ENCODE assay signal across 16 cellular contexts in the genomic region with DNA sequence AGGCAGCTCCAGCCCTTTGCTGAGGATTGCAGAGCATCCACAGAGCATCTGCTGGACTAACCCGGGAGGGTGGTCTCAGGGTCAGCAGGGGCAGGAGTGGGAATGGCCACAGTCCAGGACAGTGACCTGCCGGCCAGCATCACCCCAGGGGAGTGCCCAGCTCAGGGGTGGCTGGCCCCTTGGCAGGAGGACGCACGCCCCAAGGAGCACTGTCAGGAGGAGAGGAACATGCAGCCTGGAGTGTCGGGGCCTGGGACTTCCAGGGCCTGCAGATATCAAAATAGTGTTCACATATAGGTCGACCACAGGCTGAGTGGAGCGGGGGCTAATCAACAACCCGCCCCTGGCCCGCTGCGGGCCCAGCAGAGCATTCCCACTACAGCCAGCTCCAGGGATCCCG. TPM values are rescaled to one million over a fixed set of nuclear protein-coding genes. Genes with fewer than 3 reads are reported as not detected.
A peak's percentile ranks its signal among the peaks of the same experiment; 100 is the strongest.
DNase-seq lines count a peak whose midpoint lies in the region; ATAC-seq and TF ChIP-seq lines count a peak whose summit lies in the region.
"Had no signal": no experiment of that assay in that cellular context is flagged by ENCODE, and none has a peak within 500 bp of the region (broad histone marks: within the 10 kb centered on the region; RNA-seq: fewer than 3 reads in every experiment).

No MANE protein-coding gene starts in this region.

- ATAC-seq in SK-N-SH treated with all-trans-retinoic acid at 6 μM for 48 hours (no peak), IMR-90 (ENCODE audit: low read depth) (no peak)
- ATAC-seq: HepG2 had no signal

- H3K9me3 ChIP-seq in SK-N-SH (no peaks in the 10 kb centered on the region), IMR-90 (ENCODE audit: control insufficient read depth, insufficient read depth, low read length) (no peaks in the 10 kb centered on the region), SK-N-MC (ENCODE audit: low read depth, low read length) (no peaks in the 10 kb centered on the region), skeletal muscle satellite cell (replicated peaks; ENCODE audit: low read length) (no peaks in the 10 kb centered on the region)

- H3K4me3 ChIP-seq in SK-N-SH (ENCODE audit: low read depth in 2 of 2, low read length in 1 of 2) (no peak overlapping the region), IMR-90 (ENCODE audit: insufficient read depth, low read depth, low read length) (no peak overlapping the region), SK-N-MC (peak overlapping the region; percentile 67), skeletal muscle satellite cell (ENCODE audit: low read length) (no peak overlapping the region)
- H3K4me3 ChIP-seq: GM12878, GM23338 had no signal

- no peak for DNase-seq in SK-N-SH
- DNase-seq in IMR-90: no peak
- DNase-seq in SK-N-MC (ENCODE audit: low read depth, low spot score): no peak
- DNase-seq in SW 1271 (lab: John Stamatoyannopoulos, UW): no peak
- DNase-seq in GF-D8 (lab: John Stamatoyannopoulos, UW): no peak
- DNase-seq in UCSD-AML1 (lab: John Stamatoyannopoulos, UW; ENCODE audit: unreplicated experiment): no peak
- DNase-seq: AML-193, COR-L47, DMS153, H7 had no signal

- no TSS peak for BruUV-seq in IMR-90 (replicated peaks; lab: Mats Ljungman, UMichigan)

- no peaks in the 10 kb centered on the region for H3K79me2 ChIP-seq in SK-N-SH (ENCODE audit: insufficient read depth)

- no peak overlapping the region for H4K5ac ChIP-seq in IMR-90 (ENCODE audit: low read depth, low read length)

- no peaks in the 10 kb centered on the region; a peak in 1 of 4 replicates for H3K79me1 ChIP-seq in IMR-90 (ENCODE audit: low read depth in 1 of 2, low read length in 2 of 2)

- H3K9ac ChIP-seq in SK-N-SH: no peak overlapping the region
- H3K9ac ChIP-seq in IMR-90 (ENCODE audit: low read depth, low read length): no peak overlapping the region
- H3K9ac ChIP-seq in SK-N-MC (ENCODE audit: insufficient read length): no peak overlapping the region
- no peak overlapping the region for H3K9ac ChIP-seq in skeletal muscle satellite cell (ENCODE audit: low read depth, low read length)

- no peak overlapping the region for H3K23ac ChIP-seq in IMR-90 (ENCODE audit: low read depth, low read length)

- H3K9me1 ChIP-seq in IMR-90 (ENCODE audit: insufficient read depth, low read length): peaks cover 3% of the 10 kb centered on the region

- peaks cover 14% of the 10 kb centered on the region for H3F3A ChIP-seq in SK-N-SH (replicated peaks; ENCODE audit: insufficient read depth)

- 0 out of 2 replicates have a peak, but pooled peaks cover 7% of the 10 kb centered on the region for H4K20me1 ChIP-seq in SK-N-SH (ENCODE audit: insufficient read depth)
- H4K20me1 ChIP-seq in IMR-90 (ENCODE audit: insufficient read depth, low read length): peaks cover 4% of the 10 kb centered on the region

- H3K9me2 ChIP-seq in SK-N-SH: no peaks in the 10 kb centered on the region

- peaks cover 4 to 7% of the 10 kb centered on the region in 2 experiments; a peak in 2 of 4 replicates for H3K4me1 ChIP-seq in SK-N-SH (ENCODE audit: control insufficient read depth in 1 of 2, insufficient read depth in 2 of 2, low read depth in 1 of 2, low read length in 1 of 2)
- peaks cover 2% of the 10 kb centered on the region; the same call in 1 of the 2 replicates for H3K4me1 ChIP-seq in IMR-90 (ENCODE audit: control insufficient read depth, insufficient read depth, low read length)
- H3K4me1 ChIP-seq in skeletal muscle satellite cell (ENCODE audit: control insufficient read depth, insufficient read depth, low read length): peaks cover 6% of the 10 kb centered on the region

- no peak overlapping the region for H3K14ac ChIP-seq in IMR-90 (replicated peaks; ENCODE audit: low read depth, low read length)

- TF ChIP-seq EP300 in SK-N-SH (IDR thresholded peaks at IDR 0.05; ENCODE audit: borderline replicate concordance in 1 of 2, low read depth in 1 of 2, low read length in 1 of 2): no peak

- H4K8ac ChIP-seq in IMR-90 (ENCODE audit: low read depth in 2 of 2, low read length in 2 of 2): no peak overlapping the region

- H2AFZ ChIP-seq in SK-N-SH (ENCODE audit: low read depth) (no peak overlapping the region), IMR-90 (replicated peaks; ENCODE audit: low read length, poor library complexity) (peak overlapping the region; percentile 21)
- H2AFZ ChIP-seq: GM23338 had no signal

- 77% methylated on average over 5 of the region's 11 CpGs for WGBS in SK-N-SH (ENCODE audit: low lambda C conversion rate)
- WGBS in IMR-90 (ENCODE audit: extremely low coverage in 2 of 2, insufficient read length in 1 of 2), 2 experiments: 89% methylated on average over 10 of the region's 11 CpGs; no CpG with 5 or more reads in 1 of the 2 experiments

- in situ Hi-C loops in IMR-90 (cut with MboI; ENCODE audit: low sequenced_read_pairs): no loop called here

- intact Hi-C loops in IMR-90 (cut with micrococcal nuclease): no loop called here

- TF ChIP-seq RAD21 in SK-N-SH (IDR thresholded peaks at IDR 0.05; ENCODE audit: low read length): no peak
- TF ChIP-seq RAD21 in IMR-90 (IDR thresholded peaks at IDR 0.05; ENCODE audit: low read length): no peak

- H3K4ac ChIP-seq in IMR-90 (ENCODE audit: low read depth, low read length): no peak overlapping the region

- H3K27me3 ChIP-seq in SK-N-SH (ENCODE audit: insufficient read depth): no peaks in the 10 kb centered on the region
- H3K27me3 ChIP-seq in IMR-90 (ENCODE audit: control insufficient read depth, insufficient read depth, low read length): no peaks in the 10 kb centered on the region
- H3K27me3 ChIP-seq in skeletal muscle satellite cell (ENCODE audit: control insufficient read depth, insufficient read depth, low read length): no peaks in the 10 kb centered on the region

- no peak overlapping the region for H2BK15ac ChIP-seq in IMR-90 (ENCODE audit: low read depth, low read length)

- H3K27ac ChIP-seq in SK-N-SH (ENCODE audit: low read depth in 2 of 2, low read length in 1 of 2) (no peak overlapping the region), IMR-90 (ENCODE audit: insufficient read depth, low read length) (no peak overlapping the region), SK-N-MC (no peak overlapping the region)
- H3K27ac ChIP-seq: 22Rv1 had no signal

- H3K36me3 ChIP-seq in SK-N-SH (replicated peaks in 1 of 2; ENCODE audit: control insufficient read depth in 1 of 2, insufficient read depth in 2 of 2, low read length in 1 of 2): peaks cover 0 to 11% of the 10 kb centered on the region in 2 experiments
- H3K36me3 ChIP-seq in IMR-90 (ENCODE audit: control insufficient read depth, insufficient read depth, low read length): peaks cover 20% of the 10 kb centered on the region
- no peaks in the 10 kb centered on the region for H3K36me3 ChIP-seq in SK-N-MC (ENCODE audit: insufficient read depth, low read length)
- H3K36me3 ChIP-seq in skeletal muscle satellite cell (ENCODE audit: insufficient read depth, low read length): peaks cover 10% of the 10 kb centered on the region

- no peak overlapping the region for H2BK5ac ChIP-seq in IMR-90 (ENCODE audit: low read depth, low read length, poor library complexity, severe bottlenecking)

- H2AK9ac ChIP-seq in IMR-90 (replicated peaks; ENCODE audit: low read depth, low read length, poor library complexity): no peak overlapping the region

- H4K91ac ChIP-seq in IMR-90 (ENCODE audit: insufficient read depth, low read depth, low read length): no peak overlapping the region

- H2BK120ac ChIP-seq in IMR-90 (ENCODE audit: low read depth, low read length): no peak overlapping the region

- H3K18ac ChIP-seq in IMR-90 (ENCODE audit: low read depth, low read length): no peak overlapping the region

- dilution Hi-C loops in IMR-90 (cut with HindIII; ENCODE audit: low sequenced_read_pairs, unreplicated experiment): no loop called here

- no peak for TF ChIP-seq POLR2A in IMR-90 (IDR thresholded peaks at IDR 0.05; ENCODE audit: low read depth, low read length)

- H3K56ac ChIP-seq in IMR-90 (ENCODE audit: extremely low read depth, insufficient read depth, low read length): no peak overlapping the region

- POLR2A ChIA-PET in SK-N-SH (lab: Yijun Ruan, JAX) (no interaction called here), IMR-90 (lab: Charles Lee; ENCODE audit: unreplicated experiment) (interaction anchor here (0.6 kb wide), 1 partner anchor 24 kb away, joined by 3 read pairs; no protein-coding TSS in a partner anchor)

- H3K4me2 ChIP-seq in SK-N-SH (peak overlapping the region; percentile 47; the same call in 1 of the 2 replicates), IMR-90 (ENCODE audit: low read depth, low read length) (no peak overlapping the region), skeletal muscle satellite cell (ENCODE audit: low read length) (peak overlapping the region; percentile 66)
- H3K4me2 ChIP-seq: GM23338 had no signal

- CTCF ChIA-PET in SK-N-SH (lab: Yijun Ruan, JAX) (interaction anchor here (0.7 to 9.5 kb wide), 7 partner anchors 13 to 544 kb away, joined by 3 to 135 read pairs (median 4); partner anchors contain the start of gene TEDC1), IMR-90 (lab: Yijun Ruan, JAX) (no interaction called here)

- H2AK5ac ChIP-seq in IMR-90 (ENCODE audit: low read depth, low read length): no peak overlapping the region

- TF ChIP-seq CTCF in SK-N-SH (IDR thresholded peaks at IDR 0.05) (no peak), IMR-90 (conservative IDR thresholded peaks at IDR 0.05; ENCODE audit: low read depth, low read length) (no peak)

- H2BK20ac ChIP-seq in IMR-90 (ENCODE audit: low read depth, low read length): no peak overlapping the region

RNA-seq across cellular contexts. Expression of gene TEX22, which starts 33.2 kb away (rescaled TPM):
- 0.26 and 0.29 TPM in 2 replicates for polyA plus RNA-seq in SK-N-SH (2012; rRNA removed)
- polyA plus RNA-seq in SK-N-SH (2012; cell fraction: cytosol; rRNA removed): 0.04 and 0.35 TPM in 2 replicates
- 2.6 TPM in 2 replicates for polyA plus RNA-seq in SK-N-SH (2012; cell fraction: nucleus; rRNA removed)
- total RNA-seq in IMR-90 (2012; rRNA removed): under 0.01 and 0.18 TPM in 2 replicates
- polyA plus RNA-seq in IMR-90 (2012; rRNA removed): 0.10 and 0.11 TPM in 2 replicates
- polyA plus RNA-seq in IMR-90 (2012; cell fraction: cytosol; rRNA removed): 0.03 and 0.12 TPM in 2 replicates
- 1.5 and 1.6 TPM in 2 replicates for polyA plus RNA-seq in IMR-90 (2012; cell fraction: nucleus; rRNA removed; ENCODE audit: low replicate concordance)
- total RNA-seq in skeletal muscle satellite cell (2012; rRNA removed): 0.22 and 0.25 TPM in 2 replicates

RNA-seq across cellular contexts. Expression of gene PACS2, which starts 50.6 kb away (rescaled TPM):
- polyA plus RNA-seq in SK-N-SH (2012; rRNA removed) (27.4 and 42.7 TPM in 2 replicates), IMR-90 (2012; rRNA removed) (32.2 and 35.1 TPM in 2 replicates)
- 17.6 and 26.9 TPM in 2 replicates for polyA plus RNA-seq in SK-N-SH (2012; cell fraction: cytosol; rRNA removed)
- 174 and 202 TPM in 2 replicates for polyA plus RNA-seq in SK-N-SH (2012; cell fraction: nucleus; rRNA removed)
- 15.3 and 15.6 TPM in 2 replicates for total RNA-seq in IMR-90 (2012; rRNA removed)
- polyA plus RNA-seq in IMR-90 (2012; cell fraction: cytosol; rRNA removed): 21.8 and 38.1 TPM in 2 replicates
- 145 and 229 TPM in 2 replicates for polyA plus RNA-seq in IMR-90 (2012; cell fraction: nucleus; rRNA removed; ENCODE audit: low replicate concordance)
- total RNA-seq in skeletal muscle satellite cell (2012; rRNA removed): 42.6 and 47.7 TPM in 2 replicates

RNA-seq across cellular contexts. Expression of gene MTA1, which starts 54.5 kb away (rescaled TPM):
- polyA plus RNA-seq in SK-N-SH (2012; rRNA removed) (74.8 and 96.3 TPM in 2 replicates), IMR-90 (2012; rRNA removed) (61.6 and 74.5 TPM in 2 replicates)
- 45.4 and 60.6 TPM in 2 replicates for polyA plus RNA-seq in SK-N-SH (2012; cell fraction: cytosol; rRNA removed)
- 499 and 721 TPM in 2 replicates for polyA plus RNA-seq in SK-N-SH (2012; cell fraction: nucleus; rRNA removed)
- 19.4 and 21.5 TPM in 2 replicates for total RNA-seq in IMR-90 (2012; rRNA removed)
- polyA plus RNA-seq in IMR-90 (2012; cell fraction: cytosol; rRNA removed): 55.0 and 55.6 TPM in 2 replicates
- polyA plus RNA-seq in IMR-90 (2012; cell fraction: nucleus; rRNA removed; ENCODE audit: low replicate concordance): 408 and 869 TPM in 2 replicates
- total RNA-seq in skeletal muscle satellite cell (2012; rRNA removed): 41.7 and 55.8 TPM in 2 replicates
